16 cellular contexts compared by ENCODE assay signal in genomic region chr6:38154731-38155130, GRCh38.
DNase-seq lines count a peak whose midpoint lies in the region; ATAC-seq and TF ChIP-seq lines count a peak whose summit lies in the region.
"Had no signal": no experiment of that assay in that cellular context is flagged by ENCODE, and none has a peak within 500 bp of the region (broad histone marks: within the 10 kb centered on the region; RNA-seq: fewer than 3 reads in every experiment).

No MANE protein-coding gene starts in this region.

- no peak overlapping the region for H3K23ac ChIP-seq in neuronal stem cell (ENCODE audit: low read depth, low read length, poor library complexity)

- intact Hi-C loops in CD14-positive monocyte (cut with micrococcal nuclease) = no loop called here

- H2AFZ ChIP-seq in neuronal stem cell (ENCODE audit: low read length) = no peak overlapping the region
- H2AFZ ChIP-seq: parathyroid adenoma had no signal

- H3K4me2 ChIP-seq in neuronal stem cell (ENCODE audit: insufficient read depth, low read length, poor library complexity, severe bottlenecking) = no peak overlapping the region

- no peaks in the 10 kb centered on the region for H3K27me3 ChIP-seq in neuronal stem cell (ENCODE audit: control insufficient read depth in 3 of 3, insufficient read depth in 3 of 3, low read depth in 1 of 3, low read length in 3 of 3)

- peak overlapping the region; percentile 96 for H4K8ac ChIP-seq in neuronal stem cell (ENCODE audit: low read depth, low read length)

- no peak overlapping the region for H3K18ac ChIP-seq in neuronal stem cell (ENCODE audit: low read length)

- no peak for DNase-seq in CD14-positive monocyte (ENCODE audit: low spot score)
- DNase-seq in HFFc6 = no peak
- no peak for DNase-seq in endothelial cell (ENCODE audit: low spot score)
- DNase-seq in neuronal stem cell (ENCODE audit: low spot score) = no peak
- no peak for DNase-seq in NOMO-1 treated with DMSO at 0.1 percent for 48 hours (lab: John Stamatoyannopoulos, UW; ENCODE audit: unreplicated experiment)
- DNase-seq: activated CD4-positive, alpha-beta T cell treated with anti-CD3 and anti-CD28 coated beads, Interleukin-2, amount 50 U/mL, for 48 hours; amniotic stem cell; DMS 273 treated with DMSO at 0.1 percent for 48 hours; mucosa of descending colon; NCI-H1417 treated with DMSO at 0.1 percent for 48 hours; NCI-H2171 treated with DMSO at 0.1 percent for 48 hours had no signal

- H2AK5ac ChIP-seq in neuronal stem cell (ENCODE audit: low read depth, low read length) = no peak overlapping the region

- no peak for TF ChIP-seq CTCF in CD14-positive monocyte (IDR thresholded peaks at IDR 0.05)
- TF ChIP-seq CTCF in HFFc6 (IDR thresholded peaks at IDR 0.05) = no peak
- TF ChIP-seq CTCF in endothelial cell (IDR thresholded peaks at IDR 0.05; ENCODE audit: unreplicated experiment) = no peak

- H3K4me3 Mint-ChIP-seq in CD14-positive monocyte = no peak overlapping the region
- H3K4me3 Mint-ChIP-seq in HFFc6 = no peak overlapping the region
- H3K4me3 Mint-ChIP-seq in endothelial cell (ENCODE audit: unreplicated experiment) = peak overlapping the region; percentile 81
- H3K4me3 Mint-ChIP-seq: B cell had no signal

- H2BK5ac ChIP-seq in neuronal stem cell (ENCODE audit: low read length) = no peak overlapping the region

- peaks cover 28% of the 10 kb centered on the region for H3K4me1 Mint-ChIP-seq in CD14-positive monocyte
- peaks cover 23% of the 10 kb centered on the region for H3K4me1 Mint-ChIP-seq in HFFc6 (ENCODE audit: low read depth)
- H3K4me1 Mint-ChIP-seq in endothelial cell (ENCODE audit: unreplicated experiment) = peaks cover 19% of the 10 kb centered on the region

- no peak for ATAC-seq in HG02642 (IDR thresholded peaks at IDR 0.05; ENCODE audit: poor library complexity, unreplicated experiment)
- ATAC-seq in GM21825 (IDR thresholded peaks at IDR 0.05; ENCODE audit: unreplicated experiment) = no peak

- H3K9me3 Mint-ChIP-seq in CD14-positive monocyte (peaks cover 0 to 4% (median 0%) of the 10 kb centered on the region in 7 donors), HFFc6 (peaks cover 5% of the 10 kb centered on the region; the same call in 1 of the 2 replicates), endothelial cell (ENCODE audit: unreplicated experiment) (no peaks in the 10 kb centered on the region)

- H3K4me3 ChIP-seq in neuronal stem cell (ENCODE audit: low read length in 2 of 2) = no peak overlapping the region
- H3K4me3 ChIP-seq: mucosa of descending colon had no signal

- no peak overlapping the region for H2BK12ac ChIP-seq in neuronal stem cell (ENCODE audit: low read length)

- no peak overlapping the region for H3K14ac ChIP-seq in neuronal stem cell (ENCODE audit: low read length)

- H3K36me3 Mint-ChIP-seq in CD14-positive monocyte = peaks cover 30 to 63% of the 10 kb centered on the region in 2 donors
- peaks cover 20% of the 10 kb centered on the region for H3K36me3 Mint-ChIP-seq in HFFc6 (ENCODE audit: low read depth)
- peaks cover 21% of the 10 kb centered on the region for H3K36me3 Mint-ChIP-seq in endothelial cell (ENCODE audit: low read depth, unreplicated experiment)

- H3K27ac Mint-ChIP-seq in CD14-positive monocyte = peak overlapping the region; percentile 86 to 97 (median 93)
- peak overlapping the region; percentile 77 for H3K27ac Mint-ChIP-seq in HFFc6
- peak overlapping the region; percentile 79 for H3K27ac Mint-ChIP-seq in endothelial cell (ENCODE audit: unreplicated experiment)

- peaks cover 0 to 2% of the 10 kb centered on the region in 2 donors for H3K9me3 ChIP-seq in neuronal stem cell (replicated peaks in 1 of 2; ENCODE audit: control insufficient read depth in 2 of 2, insufficient read depth in 1 of 2, low read depth in 1 of 2, low read length in 2 of 2)
- H3K9me3 ChIP-seq: mucosa of descending colon had no signal

- no peak overlapping the region for H3K27ac ChIP-seq in neuronal stem cell (replicated peaks; ENCODE audit: low read length)
- H3K27ac ChIP-seq: parathyroid adenoma, RWPE1 had no signal

- no peaks in the 10 kb centered on the region for H3K79me1 ChIP-seq in neuronal stem cell (ENCODE audit: low read depth, low read length)

- peaks cover 4 to 17% of the 10 kb centered on the region in 2 donors for H3K4me1 ChIP-seq in neuronal stem cell (ENCODE audit: control insufficient read depth in 2 of 2, insufficient read depth in 1 of 2, low read depth in 1 of 2, low read length in 2 of 2)
- H3K4me1 ChIP-seq: parathyroid adenoma had no signal

- no peak overlapping the region for H3K4ac ChIP-seq in neuronal stem cell (ENCODE audit: low read length)

- no peak overlapping the region for H2BK15ac ChIP-seq in neuronal stem cell (ENCODE audit: low read length)

- H3K27me3 Mint-ChIP-seq in CD14-positive monocyte (ENCODE audit: low read depth in 3 of 3) = peaks cover 0 to 6% (median 1%) of the 10 kb centered on the region in 3 donors
- H3K27me3 Mint-ChIP-seq in HFFc6 (ENCODE audit: insufficient read depth) = peaks cover 11% of the 10 kb centered on the region
- H3K27me3 Mint-ChIP-seq in endothelial cell (ENCODE audit: unreplicated experiment) = peaks cover 20% of the 10 kb centered on the region
- H3K27me3 Mint-ChIP-seq: B cell had no signal

- no peak overlapping the region for H3K9ac ChIP-seq in neuronal stem cell (ENCODE audit: low read depth, low read length, poor library complexity)
- H3K9ac ChIP-seq: parathyroid adenoma had no signal

- no peak overlapping the region for H2BK120ac ChIP-seq in neuronal stem cell (ENCODE audit: low read depth, low read length)

- WGBS in neuronal stem cell (ENCODE audit: extremely low coverage in 2 of 2, insufficient read length in 2 of 2, insufficient replicate concordance in 1 of 2), 2 donors = no CpG with 5 or more reads among the region's 8 CpGs

- H4K91ac ChIP-seq in neuronal stem cell (ENCODE audit: low read depth, low read length, poor library complexity) = no peak overlapping the region

- H3K36me3 ChIP-seq in neuronal stem cell (replicated peaks in 1 of 2; ENCODE audit: control insufficient read depth in 2 of 2, insufficient read depth in 2 of 2, low read length in 2 of 2) = peaks cover 5 to 9% of the 10 kb centered on the region in 2 donors
